1 cellular context compared by ENCODE assay signal in the genomic region with DNA sequence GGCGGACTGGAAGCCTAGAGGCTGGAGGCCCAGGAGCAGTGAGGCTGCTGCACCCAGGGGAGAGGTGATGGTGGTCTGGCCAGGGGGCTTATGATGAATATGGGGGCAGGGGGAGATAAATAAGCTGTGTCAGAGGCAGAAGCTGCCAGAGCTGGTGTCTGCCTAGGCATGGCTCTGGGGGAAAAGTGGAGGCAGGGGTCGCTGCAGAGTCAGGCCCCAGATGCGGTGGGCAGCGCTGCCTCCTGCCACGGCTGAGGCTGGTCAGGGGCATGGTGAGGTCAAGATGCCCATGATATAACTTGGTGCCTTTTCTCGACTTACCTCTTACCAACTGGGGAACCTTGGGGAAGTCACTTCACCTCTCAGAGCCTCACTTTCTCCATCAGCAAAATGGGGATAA.
TF ChIP-seq lines count a peak whose summit lies in the region.

No MANE protein-coding gene starts in this region.

TF ChIP-seq in GM23338, 12 proteins besides CTCF, POLR2A, EP300 and RAD21:
- TF ChIP-seq, protein P1, sequence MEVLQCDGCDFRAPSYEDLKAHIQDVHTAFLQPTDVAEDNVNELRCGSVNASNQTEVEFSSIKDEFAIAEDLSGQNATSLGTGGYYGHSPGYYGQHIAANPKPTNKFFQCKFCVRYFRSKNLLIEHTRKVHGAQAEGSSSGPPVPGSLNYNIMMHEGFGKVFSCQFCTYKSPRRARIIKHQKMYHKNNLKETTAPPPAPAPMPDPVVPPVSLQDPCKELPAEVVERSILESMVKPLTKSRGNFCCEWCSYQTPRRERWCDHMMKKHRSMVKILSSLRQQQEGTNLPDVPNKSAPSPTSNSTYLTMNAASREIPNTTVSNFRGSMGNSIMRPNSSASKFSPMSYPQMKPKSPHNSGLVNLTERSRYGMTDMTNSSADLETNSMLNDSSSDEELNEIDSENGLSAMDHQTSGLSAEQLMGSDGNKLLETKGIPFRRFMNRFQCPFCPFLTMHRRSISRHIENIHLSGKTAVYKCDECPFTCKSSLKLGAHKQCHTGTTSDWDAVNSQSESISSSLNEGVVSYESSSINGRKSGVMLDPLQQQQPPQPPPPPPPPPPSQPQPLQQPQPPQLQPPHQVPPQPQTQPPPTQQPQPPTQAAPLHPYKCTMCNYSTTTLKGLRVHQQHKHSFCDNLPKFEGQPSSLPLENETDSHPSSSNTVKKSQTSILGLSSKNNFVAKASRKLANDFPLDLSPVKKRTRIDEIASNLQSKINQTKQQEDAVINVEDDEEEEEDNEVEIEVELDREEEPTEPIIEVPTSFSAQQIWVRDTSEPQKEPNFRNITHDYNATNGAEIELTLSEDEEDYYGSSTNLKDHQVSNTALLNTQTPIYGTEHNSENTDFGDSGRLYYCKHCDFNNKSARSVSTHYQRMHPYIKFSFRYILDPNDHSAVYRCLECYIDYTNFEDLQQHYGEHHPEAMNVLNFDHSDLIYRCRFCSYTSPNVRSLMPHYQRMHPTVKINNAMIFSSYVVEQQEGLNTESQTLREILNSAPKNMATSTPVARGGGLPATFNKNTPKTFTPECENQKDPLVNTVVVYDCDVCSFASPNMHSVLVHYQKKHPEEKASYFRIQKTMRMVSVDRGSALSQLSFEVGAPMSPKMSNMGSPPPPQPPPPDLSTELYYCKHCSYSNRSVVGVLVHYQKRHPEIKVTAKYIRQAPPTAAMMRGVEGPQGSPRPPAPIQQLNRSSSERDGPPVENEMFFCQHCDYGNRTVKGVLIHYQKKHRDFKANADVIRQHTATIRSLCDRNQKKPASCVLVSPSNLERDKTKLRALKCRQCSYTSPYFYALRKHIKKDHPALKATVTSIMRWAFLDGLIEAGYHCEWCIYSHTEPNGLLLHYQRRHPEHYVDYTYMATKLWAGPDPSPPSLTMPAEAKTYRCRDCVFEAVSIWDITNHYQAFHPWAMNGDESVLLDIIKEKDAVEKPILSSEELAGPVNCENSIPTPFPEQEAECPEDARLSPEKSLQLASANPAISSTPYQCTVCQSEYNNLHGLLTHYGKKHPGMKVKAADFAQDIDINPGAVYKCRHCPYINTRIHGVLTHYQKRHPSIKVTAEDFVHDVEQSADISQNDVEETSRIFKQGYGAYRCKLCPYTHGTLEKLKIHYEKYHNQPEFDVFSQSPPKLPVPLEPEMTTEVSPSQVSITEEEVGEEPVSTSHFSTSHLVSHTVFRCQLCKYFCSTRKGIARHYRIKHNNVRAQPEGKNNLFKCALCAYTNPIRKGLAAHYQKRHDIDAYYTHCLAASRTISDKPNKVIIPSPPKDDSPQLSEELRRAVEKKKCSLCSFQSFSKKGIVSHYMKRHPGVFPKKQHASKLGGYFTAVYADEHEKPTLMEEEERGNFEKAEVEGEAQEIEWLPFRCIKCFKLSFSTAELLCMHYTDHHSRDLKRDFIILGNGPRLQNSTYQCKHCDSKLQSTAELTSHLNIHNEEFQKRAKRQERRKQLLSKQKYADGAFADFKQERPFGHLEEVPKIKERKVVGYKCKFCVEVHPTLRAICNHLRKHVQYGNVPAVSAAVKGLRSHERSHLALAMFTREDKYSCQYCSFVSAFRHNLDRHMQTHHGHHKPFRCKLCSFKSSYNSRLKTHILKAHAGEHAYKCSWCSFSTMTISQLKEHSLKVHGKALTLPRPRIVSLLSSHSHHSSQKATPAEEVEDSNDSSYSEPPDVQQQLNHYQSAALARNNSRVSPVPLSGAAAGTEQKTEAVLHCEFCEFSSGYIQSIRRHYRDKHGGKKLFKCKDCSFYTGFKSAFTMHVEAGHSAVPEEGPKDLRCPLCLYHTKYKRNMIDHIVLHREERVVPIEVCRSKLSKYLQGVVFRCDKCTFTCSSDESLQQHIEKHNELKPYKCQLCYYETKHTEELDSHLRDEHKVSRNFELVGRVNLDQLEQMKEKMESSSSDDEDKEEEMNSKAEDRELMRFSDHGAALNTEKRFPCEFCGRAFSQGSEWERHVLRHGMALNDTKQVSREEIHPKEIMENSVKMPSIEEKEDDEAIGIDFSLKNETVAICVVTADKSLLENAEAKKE (CRISPR knock-in tag; IDR thresholded peaks at IDR 0.05), result no peak
- TF ChIP-seq EZH2phosphoT487 (IDR thresholded peaks at IDR 0.05; ENCODE audit: unreplicated experiment), result no peak
- TF ChIP-seq, protein P2, sequence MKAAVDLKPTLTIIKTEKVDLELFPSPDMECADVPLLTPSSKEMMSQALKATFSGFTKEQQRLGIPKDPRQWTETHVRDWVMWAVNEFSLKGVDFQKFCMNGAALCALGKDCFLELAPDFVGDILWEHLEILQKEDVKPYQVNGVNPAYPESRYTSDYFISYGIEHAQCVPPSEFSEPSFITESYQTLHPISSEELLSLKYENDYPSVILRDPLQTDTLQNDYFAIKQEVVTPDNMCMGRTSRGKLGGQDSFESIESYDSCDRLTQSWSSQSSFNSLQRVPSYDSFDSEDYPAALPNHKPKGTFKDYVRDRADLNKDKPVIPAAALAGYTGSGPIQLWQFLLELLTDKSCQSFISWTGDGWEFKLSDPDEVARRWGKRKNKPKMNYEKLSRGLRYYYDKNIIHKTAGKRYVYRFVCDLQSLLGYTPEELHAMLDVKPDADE (IDR thresholded peaks at IDR 0.05), result no peak
- TF ChIP-seq ZNF331 (CRISPR knock-in tag; IDR thresholded peaks at IDR 0.05; ENCODE audit: low read depth), result no peak
- no peak for TF ChIP-seq EZH2 (IDR thresholded peaks at IDR 0.05; ENCODE audit: low read depth, unreplicated experiment)
- TF ChIP-seq JUNB (IDR thresholded peaks at IDR 0.05; ENCODE audit: unreplicated experiment), result no peak
- no peak for TF ChIP-seq NANOG (IDR thresholded peaks at IDR 0.05; ENCODE audit: borderline replicate concordance)
- no peak for TF ChIP-seq CREB1 (CRISPR knock-in tag; IDR thresholded peaks at IDR 0.05; ENCODE audit: low read depth)
